In genomic region chr2:196170681-196171247, GRCh38 we compare ENCODE assay signal across 8 cellular contexts. TPM values are rescaled to one million over a fixed set of nuclear protein-coding genes. Genes with fewer than 3 reads are reported as not detected.
DNase-seq lines count a peak whose midpoint lies in the region; ATAC-seq, FAIRE-seq and TF ChIP-seq lines count a peak whose summit lies in the region.

No MANE protein-coding gene starts in this region.

- BruUV-seq in Panc1 (replicated peaks; lab: Mats Ljungman, UMichigan) (no TSS peak), K562 (replicated peaks; lab: Mats Ljungman, UMichigan) (no TSS peak)

- FAIRE-seq in K562 (lab: Jason Lieb, UNC) = no peak

- peak; percentile 3 for ATAC-seq in HG02885 (IDR thresholded peaks at IDR 0.05; ENCODE audit: poor library complexity, unreplicated experiment)
- peak; percentile 30 for ATAC-seq in Panc1
- ATAC-seq in K562 = peak; percentile 28

- H3K9me3 ChIP-seq in Panc1 (ENCODE audit: control insufficient read depth, insufficient read depth, low read depth, low read length) = no peaks in the 10 kb centered on the region
- H3K9me3 ChIP-seq in K562 (replicated peaks; ENCODE audit: control insufficient read depth, insufficient read depth, low read depth, low read length) = no peaks in the 10 kb centered on the region
- H3K9me3 ChIP-seq in iPS-20b (ENCODE audit: insufficient read depth, low read depth, low read length) = no peaks in the 10 kb centered on the region

- no peak for DNase-seq in Panc1 (ENCODE audit: low read depth, low spot score)
- peak in 1 of 4 experiments; percentile 35 for DNase-seq in K562 (ENCODE audit: extremely low read depth in 1 of 4, low spot score in 3 of 4)
- peak; percentile 31 for DNase-seq in stimulated activated CD8-positive, alpha-beta memory T cell treated with anti-CD3 and anti-CD28 coated beads, Interleukin-12 subunit alpha, Interleukin-12 subunit beta, amount 100 ng/mL, for 4 hours (ENCODE audit: low read depth)
- DNase-seq in epidermal melanocyte (ENCODE audit: insufficient read length, low spot score) = no peak

- H2AFZ ChIP-seq in K562 (ENCODE audit: low read depth, low read length) = peak overlapping the region; percentile 79

- POLR2A ChIA-PET in Panc1 (lab: Charles Lee) = interaction anchor here (0.6 kb wide), 2 partner anchors 65 to 490 kb away, joined by 4 to 10 read pairs; no protein-coding TSS in a partner anchor
- POLR2A ChIA-PET in K562 (lab: Yijun Ruan, JAX) = interaction anchor here (0.9 to 2.2 kb wide), 2 partner anchors 11 to 89 kb away, joined by 3 to 7 read pairs; no protein-coding TSS in a partner anchor

- H3K9me1 ChIP-seq in K562 (ENCODE audit: control insufficient read depth, insufficient read depth, low read length) = no peaks in the 10 kb centered on the region

- in situ Hi-C loops in Panc1 (cut with HindIII; ENCODE audit: low pct_unique_long_range_greater_than_20kb, low sequenced_read_pairs) (no loop called here), K562 (cut with MboI) (no loop called here)

- TF ChIP-seq RAD21 in K562 (CRISPR knock-in tag; conservative IDR thresholded peaks at IDR 0.05 in 1 of 2, IDR thresholded peaks at IDR 0.05 in 1 of 2) = no peak

- peaks cover 6% of the 10 kb centered on the region; the same call in 1 of the 2 replicates for H3K36me3 ChIP-seq in Panc1 (ENCODE audit: control insufficient read depth, insufficient read depth, low read length)
- H3K36me3 ChIP-seq in K562 (ENCODE audit: control insufficient read depth, insufficient read depth, low read length) = no peaks in the 10 kb centered on the region
- no peaks in the 10 kb centered on the region for H3K36me3 ChIP-seq in iPS-20b (ENCODE audit: insufficient read depth, low read depth, low read length)

- TF ChIP-seq POLR2A in K562 (conservative IDR thresholded peaks at IDR 0.05) = no peak

- no peak for TF ChIP-seq EP300 in K562 (IDR thresholded peaks at IDR 0.05; ENCODE audit: low read length)

- H3K4me2 ChIP-seq in K562 (ENCODE audit: insufficient read depth, low read length) = peak overlapping the region; percentile 81

- H3K27me3 ChIP-seq in Panc1 (ENCODE audit: control insufficient read depth, insufficient read depth, low read length) (no peaks in the 10 kb centered on the region), K562 (ENCODE audit: control insufficient read depth in 2 of 2, insufficient read depth in 2 of 2, low read length in 2 of 2) (no peaks in the 10 kb centered on the region), iPS-20b (ENCODE audit: insufficient read depth, low read length) (peaks cover 35% of the 10 kb centered on the region)

- CTCF ChIA-PET in Panc1 (lab: Charles Lee) = interaction anchor here (1.2 kb wide), 1 partner anchor 93 kb away, joined by 3 read pairs; no protein-coding TSS in a partner anchor
- CTCF ChIA-PET in K562 (lab: Yijun Ruan, JAX; ENCODE audit: low intra/inter-chr PET ratio) = no interaction called here

- H3K9ac ChIP-seq in K562 (ENCODE audit: insufficient read depth in 1 of 2, low read depth in 2 of 2, low read length in 2 of 2) (peak overlapping the region; percentile 74 to 96), iPS-20b (ENCODE audit: low read depth, low read length) (peak overlapping the region; percentile 83; the same call in 1 of the 2 replicates)

- peak overlapping the region; percentile 88 for H3K27ac ChIP-seq in 22Rv1
- peak overlapping the region; percentile 89 for H3K27ac ChIP-seq in Panc1 (ENCODE audit: low read length)
- H3K27ac ChIP-seq in K562 (ENCODE audit: extremely low read depth, low read depth, low read length) = peak overlapping the region; percentile 91
- H3K27ac ChIP-seq in iPS-20b (ENCODE audit: low read length) = no peak overlapping the region

- intact Hi-C loops in Panc1 (cut with micrococcal nuclease; ENCODE audit: unreplicated experiment) (no loop called here), K562 (cut with micrococcal nuclease) (loop anchor here (2.0 to 5.0 kb wide), 2 partner anchors 40 to 107 kb away; no protein-coding TSS in a partner anchor)

- no peaks in the 10 kb centered on the region for H4K20me1 ChIP-seq in K562 (replicated peaks; ENCODE audit: control insufficient read depth, insufficient read depth, low read length)

- WGBS in K562 (ENCODE audit: insufficient coverage, low coverage, missing lambda C conversion rate) = 0% methylated on average over 27 of the region's 53 CpGs

- TF ChIP-seq CTCF in 22Rv1 (IDR thresholded peaks at IDR 0.05) (no peak), Panc1 (IDR thresholded peaks at IDR 0.05) (no peak), K562 (IDR thresholded peaks at IDR 0.05 in 2 of 3, conservative IDR thresholded peaks at IDR 0.05 in 1 of 3; ENCODE audit: insufficient read depth in 2 of 3, low read depth in 1 of 3, low read length in 3 of 3) (no peak)

- H3K4me1 ChIP-seq in Panc1 (ENCODE audit: control insufficient read depth, insufficient read depth, low read length) = peaks cover 32% of the 10 kb centered on the region
- peaks cover 8 to 25% of the 10 kb centered on the region in 2 experiments; a peak in 4 of 5 replicates for H3K4me1 ChIP-seq in K562 (replicated peaks in 1 of 2; ENCODE audit: control insufficient read depth in 2 of 2, insufficient read depth in 2 of 2, low read length in 2 of 2)
- H3K4me1 ChIP-seq in iPS-20b (ENCODE audit: insufficient read depth, low read length) = peaks cover 31% of the 10 kb centered on the region

- H3K4me3 ChIP-seq in GM08714 (ENCODE audit: low read length) = peak overlapping the region; percentile 88
- H3K4me3 ChIP-seq in Panc1 (ENCODE audit: low read depth in 2 of 2, low read length in 2 of 2) = peak overlapping the region; percentile 86 to 96
- peak overlapping the region; percentile 87 for H3K4me3 ChIP-seq in K562
- peak overlapping the region; percentile 93 for H3K4me3 ChIP-seq in iPS-20b (ENCODE audit: low read length)

- peaks cover 54% of the 10 kb centered on the region for H3K79me2 ChIP-seq in K562 (ENCODE audit: control insufficient read depth, insufficient read depth, low read length)

TF ChIP-seq in K562, 482 proteins besides CTCF, POLR2A, EP300 and RAD21 (continues in another document):
- TF ChIP-seq MLLT1 (IDR thresholded peaks at IDR 0.05) (peak in 1 of 2 experiments; percentile 49; a peak in 1 of 4 replicates), NCOA2 (IDR thresholded peaks at IDR 0.05; ENCODE audit: partially characterized antibody in 2 of 2) (no peak), SP1 (CRISPR knock-in tag; IDR thresholded peaks at IDR 0.05) (peak; percentile 3; the same call in 1 of the 2 replicates), GTF2E2 (tag; IDR thresholded peaks at IDR 0.05) (peak; percentile 52; the same call in 1 of the 2 replicates), ZFX (CRISPR knock-in tag; IDR thresholded peaks at IDR 0.05) (peak; percentile 62), PCBP1 (IDR thresholded peaks at IDR 0.05; ENCODE audit: low read depth, low read length, poor library complexity, severe bottlenecking) (peak; percentile 72)
- TF ChIP-seq, protein P1, sequence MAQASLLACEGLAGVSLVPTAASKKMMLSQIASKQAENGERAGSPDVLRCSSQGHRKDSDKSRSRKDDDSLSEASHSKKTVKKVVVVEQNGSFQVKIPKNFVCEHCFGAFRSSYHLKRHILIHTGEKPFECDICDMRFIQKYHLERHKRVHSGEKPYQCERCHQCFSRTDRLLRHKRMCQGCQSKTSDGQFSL (CRISPR knock-in tag; IDR thresholded peaks at IDR 0.05) = no peak
- TF ChIP-seq, protein P1 (tag; IDR thresholded peaks at IDR 0.05) = no peak
- TF ChIP-seq, protein P2, sequence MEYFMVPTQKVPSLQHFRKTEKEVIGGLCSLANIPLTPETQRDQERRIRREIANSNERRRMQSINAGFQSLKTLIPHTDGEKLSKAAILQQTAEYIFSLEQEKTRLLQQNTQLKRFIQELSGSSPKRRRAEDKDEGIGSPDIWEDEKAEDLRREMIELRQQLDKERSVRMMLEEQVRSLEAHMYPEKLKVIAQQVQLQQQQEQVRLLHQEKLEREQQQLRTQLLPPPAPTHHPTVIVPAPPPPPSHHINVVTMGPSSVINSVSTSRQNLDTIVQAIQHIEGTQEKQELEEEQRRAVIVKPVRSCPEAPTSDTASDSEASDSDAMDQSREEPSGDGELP (CRISPR knock-in tag; IDR thresholded peaks at IDR 0.05; ENCODE audit: borderline replicate concordance) = peak; percentile 71; the same call in 1 of the 2 replicates

RNA-seq across cellular contexts. Expression of gene STK17B, which starts 0.6 kb away (rescaled TPM):
- total RNA-seq in Panc1 (2021; ENCODE audit: unreplicated experiment) = 19.3 TPM
- polyA plus RNA-seq in Panc1 (2012; ENCODE audit: insufficient read length) = 3.5 TPM
- 7.1 and 33.2 TPM in 2 replicates for total RNA-seq in K562 (2011; cell fraction: chromatin; rRNA removed; ENCODE audit: low replicate concordance)
- total RNA-seq in K562 (2011; cell fraction: nucleolus; rRNA removed) = 3.5 and 5.3 TPM in 2 replicates
- total RNA-seq in K562 (2011; cell fraction: nucleoplasm; rRNA removed) = 11.3 and 18.7 TPM in 2 replicates
- total RNA-seq in K562 (2014; rRNA removed) = 8.2 and 8.5 TPM in 2 replicates
- total RNA-seq in K562 (2014; rRNA removed; fragmentation: Illumina TruSeq; extraction: Trizol) = 13.1 and 17.5 TPM in 2 replicates
- 15.2 and 17.7 TPM in 2 replicates for total RNA-seq in K562 (2015; rRNA removed; fragmentation: Illumina TruSeq; extraction: Trizol)
- total RNA-seq in K562 (2021) = 9.5 and 10.6 TPM in 2 replicates
- 10.0 and 11.7 TPM in 2 replicates for polyA plus RNA-seq in K562 (2011; rRNA removed)
- polyA plus RNA-seq in K562 (2011; cell fraction: cytosol; rRNA removed) = 1.4 and 2.8 TPM in 2 replicates
- polyA plus RNA-seq in K562 (2011; cell fraction: nucleus; rRNA removed) = 2.9 and 5.0 TPM in 2 replicates
- polyA plus RNA-seq in K562 (2012) = 6.2 and 7.9 TPM in 2 replicates
- polyA plus RNA-seq in K562 (2014; fragmentation: Illumina TruSeq; extraction: Trizol) = 6.6 and 7.6 TPM in 2 replicates
- polyA plus RNA-seq in K562 (2014; fragmentation: Nextera tagmentation; extraction: Ambion mirVana) = 1 to 10 TPM; 2.3 to 3.0 TPM
- 4.5 TPM in 2 replicates for polyA plus RNA-seq in K562 (2014; rRNA removed)
- polyA minus RNA-seq in K562 (2011; rRNA and poly(A)+ RNA removed) = 18.0 and 24.4 TPM in 2 replicates
- polyA minus RNA-seq in K562 (2011; cell fraction: cytosol; rRNA and poly(A)+ RNA removed) = 7.1 and 7.9 TPM in 2 replicates
- polyA minus RNA-seq in K562 (2011; cell fraction: nucleus; rRNA and poly(A)+ RNA removed) = 8.5 and 15.6 TPM in 2 replicates
